Comparison of ENCODE assay signal across 15 cellular contexts in the genomic region with DNA sequence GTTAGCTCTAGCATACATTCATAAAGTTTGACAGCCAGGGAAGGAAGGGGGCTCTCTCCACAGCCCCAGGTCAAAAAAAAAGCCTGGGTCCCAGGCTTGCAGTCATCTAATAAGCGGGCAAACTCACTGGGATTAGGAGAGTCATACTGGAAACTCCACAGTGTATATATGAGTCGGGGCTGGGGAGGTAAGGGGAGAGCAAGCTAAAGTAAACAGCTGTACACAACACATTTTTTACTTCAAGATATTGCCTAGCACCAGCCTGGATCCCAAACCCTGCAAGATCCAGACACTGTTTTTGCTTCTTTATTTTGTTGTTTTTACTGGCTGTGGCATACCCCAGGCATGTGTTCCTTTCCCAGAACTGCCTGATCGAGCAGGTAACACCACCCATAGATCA.
DNase-seq lines count a peak whose midpoint lies in the region; ATAC-seq and TF ChIP-seq lines count a peak whose summit lies in the region.
"Had no signal": no experiment of that assay in that cellular context is flagged by ENCODE, and none has a peak within 500 bp of the region (broad histone marks: within the 10 kb centered on the region; RNA-seq: fewer than 3 reads in every experiment).

No MANE protein-coding gene starts in this region.

- peak overlapping the region; percentile 96 for H3K27ac Mint-ChIP-seq in osteocyte (ENCODE audit: unreplicated experiment)

- ATAC-seq in GM19324 (IDR thresholded peaks at IDR 0.05; ENCODE audit: low FRiP score, unreplicated experiment), result no peak

- DNase-seq in EH (ENCODE audit: low read depth), result peak; percentile 15
- DNase-seq in MG63, result peak; percentile 34
- peak; percentile 29 for DNase-seq in fibroblast of pulmonary artery (ENCODE audit: low read depth)
- DNase-seq in osteocyte (ENCODE audit: extremely low spot score, unreplicated experiment), result no peak
- no peak for DNase-seq in sigmoid colon
- DNase-seq in SKM-1 (lab: John Stamatoyannopoulos, UW; ENCODE audit: unreplicated experiment), result no peak
- DNase-seq in NCI-H1436 treated with DMSO at 0.1 percent for 48 hours (lab: John Stamatoyannopoulos, UW), result no peak
- DNase-seq: activated CD4-positive, alpha-beta T cell treated with anti-CD3 and anti-CD28 coated beads, Interleukin-2, amount 50 U/mL, for 48 hours; activated T-cell treated with anti-CD3 and anti-CD28 coated beads, Interleukin-2, amount 50 U/mL, for 48 hours; NCI-H187 treated with DMSO at 0.1 percent for 48 hours; NCI-H510A treated with DMSO at 0.1 percent for 48 hours; posterior cingulate gyrus had no signal

- H3K9me3 ChIP-seq in MG63, result 0 out of 2 replicates have a peak, but pooled peaks cover 3% of the 10 kb centered on the region
- no peaks in the 10 kb centered on the region for H3K9me3 ChIP-seq in sigmoid colon

- H3K4me3 Mint-ChIP-seq in osteocyte (ENCODE audit: unreplicated experiment), result no peak overlapping the region

- TF ChIP-seq EP300 in sigmoid colon (IDR thresholded peaks at IDR 0.05), result no peak

- H3K27me3 Mint-ChIP-seq in osteocyte (ENCODE audit: unreplicated experiment), result no peaks in the 10 kb centered on the region

- no peaks in the 10 kb centered on the region for H3K4me1 ChIP-seq in sigmoid colon

- no peaks in the 10 kb centered on the region for H3K36me3 ChIP-seq in MG63
- no peaks in the 10 kb centered on the region for H3K36me3 ChIP-seq in sigmoid colon

- H3K4me1 Mint-ChIP-seq in osteocyte (ENCODE audit: unreplicated experiment), result peaks cover 44% of the 10 kb centered on the region

- peak overlapping the region in 2 of 4 donors; percentile 28 to 41 for H3K27ac ChIP-seq in sigmoid colon
- H3K27ac ChIP-seq: hepatocyte, SK-N-MC had no signal

- intact Hi-C loops in sigmoid colon (cut with DNase I), result no loop called here

- TF ChIP-seq POLR2A in sigmoid colon (IDR thresholded peaks at IDR 0.05), result no peak

- WGBS in sigmoid colon, 2 donors, result 77 to 85% methylated on average over 3 of the region's 3 CpGs

- H3K27me3 ChIP-seq in MG63 (no peaks in the 10 kb centered on the region), sigmoid colon (no peaks in the 10 kb centered on the region)
- H3K27me3 ChIP-seq: hepatocyte had no signal

- H3K4me3 ChIP-seq in MG63 (no peak overlapping the region), fibroblast of pulmonary artery (replicated peaks; ENCODE audit: low read depth, low read length) (no peak overlapping the region), sigmoid colon (no peak overlapping the region)
- H3K4me3 ChIP-seq: hepatocyte, SK-N-MC had no signal

- TF ChIP-seq CTCF in fibroblast of pulmonary artery (IDR thresholded peaks at IDR 0.05; ENCODE audit: low read length, missing control alignments), result no peak
- TF ChIP-seq CTCF in osteocyte (IDR thresholded peaks at IDR 0.05), result no peak
- no peak for TF ChIP-seq CTCF in sigmoid colon (IDR thresholded peaks at IDR 0.05)

- H3K36me3 Mint-ChIP-seq in osteocyte (ENCODE audit: unreplicated experiment), result peaks cover 2% of the 10 kb centered on the region

- H3K9me3 Mint-ChIP-seq in osteocyte (ENCODE audit: unreplicated experiment), result no peaks in the 10 kb centered on the region

Comparison
In these comparisons a context has a peak if more than half of its experiments do, and no peak if none do; other contexts are left out.
1. DNase-seq: peak in EH (single experiment), MG63 (single experiment) and fibroblast of pulmonary artery (single experiment); none in osteocyte (single experiment), sigmoid colon (single experiment), SKM-1 (single experiment) and NCI-H1436 treated with DMSO at 0.1 percent for 48 hours (single experiment).